In the genomic region with DNA sequence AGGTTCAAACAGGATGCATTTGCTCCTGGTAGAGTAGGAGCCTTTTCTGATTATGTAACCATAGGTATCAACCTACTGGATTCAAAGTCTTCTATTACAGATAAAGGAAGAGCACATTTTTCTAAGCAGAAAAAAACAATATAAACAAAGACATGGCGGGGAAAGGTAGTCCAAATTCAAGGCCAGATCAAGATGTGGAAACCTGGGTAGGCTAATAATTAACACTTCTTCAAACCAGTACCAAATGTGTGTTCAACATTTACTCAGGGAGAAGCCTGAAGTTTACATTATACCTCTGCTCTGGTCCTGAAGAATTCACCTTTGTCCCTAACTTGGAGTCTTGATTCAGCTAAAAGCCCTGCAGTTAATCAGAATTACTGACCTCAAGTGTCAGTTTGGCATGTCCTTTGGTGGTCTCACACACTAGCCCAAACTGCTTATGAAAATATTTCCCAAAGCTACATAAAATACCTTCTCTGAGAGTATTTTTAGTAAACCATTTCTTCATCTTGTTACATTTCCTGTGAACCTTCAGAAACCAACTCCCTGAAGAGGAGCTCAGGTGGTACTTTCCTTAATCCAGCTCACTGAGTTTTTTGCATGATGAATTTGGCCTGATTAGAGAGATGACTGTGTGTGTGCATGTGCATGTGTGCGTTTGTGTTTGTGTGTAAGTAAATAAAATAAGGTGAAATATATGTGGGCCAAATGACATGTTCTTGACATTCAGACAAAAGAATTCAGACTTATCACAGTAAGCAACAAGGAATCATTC, we compare ENCODE assay signal across 14 cellular contexts.
DNase-seq lines count a peak whose midpoint lies in the region; ATAC-seq and TF ChIP-seq lines count a peak whose summit lies in the region.
"Had no signal": no experiment of that assay in that cellular context is flagged by ENCODE, and none has a peak within 500 bp of the region (broad histone marks: within the 10 kb centered on the region; RNA-seq: fewer than 3 reads in every experiment).

No MANE protein-coding gene starts in this region.

- TF ChIP-seq POLR2A in thyroid gland (IDR thresholded peaks at IDR 0.05) = no peak

- peaks cover 13 to 27% of the 10 kb centered on the region in 2 donors for H3K36me3 Mint-ChIP-seq in stimulated activated naive B cell treated with anti-CD40 and anti-IgM and Interleukin-4, amounts not matched to agents 10 μg/mL and 1 μg/mL and 100 μg/mL, for 72 hours

- no peak overlapping the region for H3K4me3 ChIP-seq in thyroid gland (replicated peaks in 1 of 3)
- H3K4me3 ChIP-seq: gastrocnemius medialis, prostate gland had no signal

- peaks cover 23 to 25% of the 10 kb centered on the region in 2 donors for H3K4me1 Mint-ChIP-seq in stimulated activated naive B cell treated with anti-CD40 and anti-IgM and Interleukin-4, amounts not matched to agents 10 μg/mL and 1 μg/mL and 100 μg/mL, for 72 hours

- no peaks in the 10 kb centered on the region for H3K27me3 Mint-ChIP-seq in stimulated activated naive B cell treated with anti-CD40 and anti-IgM and Interleukin-4, amounts not matched to agents 10 μg/mL and 1 μg/mL and 100 μg/mL, for 72 hours
- H3K27me3 Mint-ChIP-seq: activated naive CD4-positive, alpha-beta T cell treated with anti-CD3 and anti-CD28 coated beads, Interleukin-2, amount 10 ng/mL, durations not matched to agents 7 days and 5 days had no signal

- DNase-seq in HT-29 (ENCODE audit: low spot score) = peak; percentile 63
- DNase-seq in kidney tubule cell (ENCODE audit: low spot score) = peak; percentile 29
- no peak for DNase-seq in stimulated activated naive B cell treated with anti-CD40 and anti-IgM and Interleukin-4, amounts not matched to agents 10 μg/mL and 1 μg/mL and 100 μg/mL, for 72 hours
- DNase-seq in GM03348 (ENCODE audit: low spot score) = no peak
- no peak for DNase-seq in caudate nucleus (lab: John Stamatoyannopoulos, UW)
- no peak for DNase-seq in thyroid gland
- DNase-seq: activated naive CD4-positive, alpha-beta T cell treated with anti-CD3 and anti-CD28 coated beads, Interleukin-2, amount 10 ng/mL, durations not matched to agents 7 days and 5 days; gastrocnemius medialis; NCI-H2029 treated with DMSO at 0.1 percent for 48 hours; NCI-H526 treated with DMSO at 0.1 percent for 48 hours had no signal

- intact Hi-C loops in thyroid gland (cut with DNase I) = no loop called here

- H3K27ac ChIP-seq in caudate nucleus (ENCODE audit: low read depth, low read length) = no peak overlapping the region
- H3K27ac ChIP-seq in thyroid gland = no peak overlapping the region
- H3K27ac ChIP-seq: prostate gland, RWPE1 had no signal

- no peaks in the 10 kb centered on the region for H3K9me3 ChIP-seq in thyroid gland
- H3K9me3 ChIP-seq: gastrocnemius medialis, prostate gland had no signal

- H3K4me1 ChIP-seq in thyroid gland = peaks cover 0 to 14% of the 10 kb centered on the region in 2 donors
- H3K4me1 ChIP-seq: prostate gland had no signal

- no peaks in the 10 kb centered on the region for H3K36me3 ChIP-seq in thyroid gland
- H3K36me3 ChIP-seq: gastrocnemius medialis, prostate gland had no signal

- H3K27ac Mint-ChIP-seq in stimulated activated naive B cell treated with anti-CD40 and anti-IgM and Interleukin-4, amounts not matched to agents 10 μg/mL and 1 μg/mL and 100 μg/mL, for 72 hours = peak overlapping the region; percentile 48
- H3K27ac Mint-ChIP-seq: activated naive CD4-positive, alpha-beta T cell treated with anti-CD3 and anti-CD28 coated beads, Interleukin-2, amount 10 ng/mL, durations not matched to agents 7 days and 5 days had no signal

- peaks cover 0 to 2% of the 10 kb centered on the region in 2 donors for H3K9me3 Mint-ChIP-seq in stimulated activated naive B cell treated with anti-CD40 and anti-IgM and Interleukin-4, amounts not matched to agents 10 μg/mL and 1 μg/mL and 100 μg/mL, for 72 hours
- H3K9me3 Mint-ChIP-seq: activated naive CD4-positive, alpha-beta T cell treated with anti-CD3 and anti-CD28 coated beads, Interleukin-2, amount 10 ng/mL, durations not matched to agents 7 days and 5 days had no signal

- no peaks in the 10 kb centered on the region for H3K27me3 ChIP-seq in thyroid gland
- H3K27me3 ChIP-seq: gastrocnemius medialis had no signal

- peak; percentile 64 for ATAC-seq in GM18511 (IDR thresholded peaks at IDR 0.05; ENCODE audit: unreplicated experiment)
- peak; percentile 68 to 77 for ATAC-seq in stimulated activated naive B cell treated with anti-CD40 and anti-IgM and Interleukin-4, amounts not matched to agents 10 μg/mL and 1 μg/mL and 100 μg/mL, for 72 hours (replicated peaks)
- ATAC-seq: activated CD4-positive, CD25-positive, alpha-beta regulatory T cell treated with anti-CD3 and anti-CD28 coated beads, Interleukin-2, amount 50 U/mL, for 24 hours; gastrocnemius medialis had no signal

- 74% methylated on average over 2 of the region's 2 CpGs for WGBS in thyroid gland, 2 donors

- no peak for TF ChIP-seq CTCF in thyroid gland (IDR thresholded peaks at IDR 0.05)

- H3K4me3 Mint-ChIP-seq in stimulated activated naive B cell treated with anti-CD40 and anti-IgM and Interleukin-4, amounts not matched to agents 10 μg/mL and 1 μg/mL and 100 μg/mL, for 72 hours = peak overlapping the region in 1 of 2 donors; percentile 8
- H3K4me3 Mint-ChIP-seq: activated naive CD4-positive, alpha-beta T cell treated with anti-CD3 and anti-CD28 coated beads, Interleukin-2, amount 10 ng/mL, durations not matched to agents 7 days and 5 days had no signal

Comparison
In these comparisons a context has a peak if more than half of its experiments do, and no peak if none do; other contexts are left out.
1. DNase-seq: peak in HT-29 (single experiment) and kidney tubule cell (single experiment); none in stimulated activated naive B cell treated with anti-CD40 and anti-IgM and Interleukin-4, amounts not matched to agents 10 μg/mL and 1 μg/mL and 100 μg/mL, for 72 hours (single experiment), GM03348 (single experiment), caudate nucleus (0 of 61) and thyroid gland (0 of 2).